Comparison of ENCODE assay signal across 2 cellular contexts in the genomic region with DNA sequence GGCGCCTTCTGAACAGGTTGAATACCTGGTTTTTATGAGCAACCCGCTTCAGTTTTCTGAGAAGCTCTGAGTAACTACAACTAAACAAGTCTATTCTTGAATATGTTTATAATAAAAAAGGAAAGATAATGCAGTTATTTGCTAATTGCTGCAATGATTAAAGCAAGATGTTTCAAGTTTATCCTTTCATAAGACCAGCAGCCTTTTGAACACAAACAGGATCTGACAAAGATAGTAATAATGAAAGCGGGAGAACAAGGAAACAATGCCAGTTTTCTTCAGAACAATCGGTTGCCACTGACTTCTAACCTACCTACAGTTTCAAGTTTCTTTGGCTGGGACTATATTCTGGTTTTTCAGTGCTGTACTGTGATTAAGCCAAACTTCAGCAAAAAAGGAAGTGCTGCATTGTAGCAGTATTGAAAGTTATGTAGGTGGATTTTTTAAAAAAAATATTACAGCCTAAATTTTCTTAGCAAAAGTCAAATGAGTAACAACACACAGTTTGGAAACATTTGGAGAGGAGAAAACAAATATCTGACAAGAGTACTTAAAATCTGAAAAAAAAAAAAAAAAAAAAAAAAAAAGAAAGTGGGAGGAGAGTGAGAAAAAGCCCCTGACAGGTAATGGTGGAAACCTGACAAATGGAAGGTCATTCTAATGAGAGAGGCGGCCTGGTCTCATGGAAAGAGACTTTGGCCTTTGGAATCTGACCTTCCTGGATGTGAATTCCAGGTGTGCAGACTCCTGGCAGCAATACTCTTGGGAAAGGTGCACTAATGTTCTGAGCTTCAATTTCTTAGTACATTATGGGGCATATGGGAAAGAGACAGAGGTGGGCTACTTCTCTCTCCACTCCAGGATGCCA.
TF ChIP-seq lines count a peak whose summit lies in the region.

No MANE protein-coding gene starts in this region.

TF ChIP-seq in liver, 16 proteins besides CTCF, POLR2A, EP300 and RAD21:
- TF ChIP-seq, protein P1, sequence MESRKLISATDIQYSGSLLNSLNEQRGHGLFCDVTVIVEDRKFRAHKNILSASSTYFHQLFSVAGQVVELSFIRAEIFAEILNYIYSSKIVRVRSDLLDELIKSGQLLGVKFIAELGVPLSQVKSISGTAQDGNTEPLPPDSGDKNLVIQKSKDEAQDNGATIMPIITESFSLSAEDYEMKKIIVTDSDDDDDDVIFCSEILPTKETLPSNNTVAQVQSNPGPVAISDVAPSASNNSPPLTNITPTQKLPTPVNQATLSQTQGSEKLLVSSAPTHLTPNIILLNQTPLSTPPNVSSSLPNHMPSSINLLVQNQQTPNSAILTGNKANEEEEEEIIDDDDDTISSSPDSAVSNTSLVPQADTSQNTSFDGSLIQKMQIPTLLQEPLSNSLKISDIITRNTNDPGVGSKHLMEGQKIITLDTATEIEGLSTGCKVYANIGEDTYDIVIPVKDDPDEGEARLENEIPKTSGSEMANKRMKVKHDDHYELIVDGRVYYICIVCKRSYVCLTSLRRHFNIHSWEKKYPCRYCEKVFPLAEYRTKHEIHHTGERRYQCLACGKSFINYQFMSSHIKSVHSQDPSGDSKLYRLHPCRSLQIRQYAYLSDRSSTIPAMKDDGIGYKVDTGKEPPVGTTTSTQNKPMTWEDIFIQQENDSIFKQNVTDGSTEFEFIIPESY (IDR thresholded peaks at IDR 0.05), result peak; percentile 59
- TF ChIP-seq, protein P2, sequence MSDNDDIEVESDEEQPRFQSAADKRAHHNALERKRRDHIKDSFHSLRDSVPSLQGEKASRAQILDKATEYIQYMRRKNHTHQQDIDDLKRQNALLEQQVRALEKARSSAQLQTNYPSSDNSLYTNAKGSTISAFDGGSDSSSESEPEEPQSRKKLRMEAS (IDR thresholded peaks at IDR 0.05), result peak; percentile 38
- no peak for TF ChIP-seq TAF1 (conservative IDR thresholded peaks at IDR 0.05)
- peak; percentile 52 to 72 for TF ChIP-seq JUND (IDR thresholded peaks at IDR 0.05)
- peak; percentile 57 to 82 for TF ChIP-seq EGR1 (IDR thresholded peaks at IDR 0.05; ENCODE audit: low read depth in 2 of 2)
- peak; percentile 97 for TF ChIP-seq HNF4G (IDR thresholded peaks at IDR 0.05)
- TF ChIP-seq GABPA (IDR thresholded peaks at IDR 0.05 in 1 of 2, conservative IDR thresholded peaks at IDR 0.05 in 1 of 2), result no peak
- no peak for TF ChIP-seq FOXA1 (IDR thresholded peaks at IDR 0.05)
- peak; percentile 67 for TF ChIP-seq NR2F2 (IDR thresholded peaks at IDR 0.05)
- TF ChIP-seq FOXA2 (IDR thresholded peaks at IDR 0.05), result no peak
- TF ChIP-seq, protein P3, sequence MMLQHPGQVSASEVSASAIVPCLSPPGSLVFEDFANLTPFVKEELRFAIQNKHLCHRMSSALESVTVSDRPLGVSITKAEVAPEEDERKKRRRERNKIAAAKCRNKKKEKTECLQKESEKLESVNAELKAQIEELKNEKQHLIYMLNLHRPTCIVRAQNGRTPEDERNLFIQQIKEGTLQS (IDR thresholded peaks at IDR 0.05), result peak; percentile 48
- TF ChIP-seq YY1 (IDR thresholded peaks at IDR 0.05), result peak; percentile 89
- TF ChIP-seq SP1 (IDR thresholded peaks at IDR 0.05), result peak; percentile 88
- TF ChIP-seq, protein P4, sequence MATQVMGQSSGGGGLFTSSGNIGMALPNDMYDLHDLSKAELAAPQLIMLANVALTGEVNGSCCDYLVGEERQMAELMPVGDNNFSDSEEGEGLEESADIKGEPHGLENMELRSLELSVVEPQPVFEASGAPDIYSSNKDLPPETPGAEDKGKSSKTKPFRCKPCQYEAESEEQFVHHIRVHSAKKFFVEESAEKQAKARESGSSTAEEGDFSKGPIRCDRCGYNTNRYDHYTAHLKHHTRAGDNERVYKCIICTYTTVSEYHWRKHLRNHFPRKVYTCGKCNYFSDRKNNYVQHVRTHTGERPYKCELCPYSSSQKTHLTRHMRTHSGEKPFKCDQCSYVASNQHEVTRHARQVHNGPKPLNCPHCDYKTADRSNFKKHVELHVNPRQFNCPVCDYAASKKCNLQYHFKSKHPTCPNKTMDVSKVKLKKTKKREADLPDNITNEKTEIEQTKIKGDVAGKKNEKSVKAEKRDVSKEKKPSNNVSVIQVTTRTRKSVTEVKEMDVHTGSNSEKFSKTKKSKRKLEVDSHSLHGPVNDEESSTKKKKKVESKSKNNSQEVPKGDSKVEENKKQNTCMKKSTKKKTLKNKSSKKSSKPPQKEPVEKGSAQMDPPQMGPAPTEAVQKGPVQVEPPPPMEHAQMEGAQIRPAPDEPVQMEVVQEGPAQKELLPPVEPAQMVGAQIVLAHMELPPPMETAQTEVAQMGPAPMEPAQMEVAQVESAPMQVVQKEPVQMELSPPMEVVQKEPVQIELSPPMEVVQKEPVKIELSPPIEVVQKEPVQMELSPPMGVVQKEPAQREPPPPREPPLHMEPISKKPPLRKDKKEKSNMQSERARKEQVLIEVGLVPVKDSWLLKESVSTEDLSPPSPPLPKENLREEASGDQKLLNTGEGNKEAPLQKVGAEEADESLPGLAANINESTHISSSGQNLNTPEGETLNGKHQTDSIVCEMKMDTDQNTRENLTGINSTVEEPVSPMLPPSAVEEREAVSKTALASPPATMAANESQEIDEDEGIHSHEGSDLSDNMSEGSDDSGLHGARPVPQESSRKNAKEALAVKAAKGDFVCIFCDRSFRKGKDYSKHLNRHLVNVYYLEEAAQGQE (IDR thresholded peaks at IDR 0.05), result peak; percentile 51
- peak; percentile 84 to 87 for TF ChIP-seq RXRA (IDR thresholded peaks at IDR 0.05)
- TF ChIP-seq HNF4A (conservative IDR thresholded peaks at IDR 0.05), result peak; percentile 99

TF ChIP-seq in HepG2, 621 proteins besides CTCF, POLR2A, EP300 and RAD21:
- no peak for TF ChIP-seq ZNF20 (CRISPR knock-in tag; IDR thresholded peaks at IDR 0.05)
- TF ChIP-seq JUNB (CRISPR knock-in tag; IDR thresholded peaks at IDR 0.05; ENCODE audit: borderline replicate concordance), result no peak
- no peak for TF ChIP-seq NFE2L2 (IDR thresholded peaks at IDR 0.05; ENCODE audit: low read length)
- TF ChIP-seq, protein P5, sequence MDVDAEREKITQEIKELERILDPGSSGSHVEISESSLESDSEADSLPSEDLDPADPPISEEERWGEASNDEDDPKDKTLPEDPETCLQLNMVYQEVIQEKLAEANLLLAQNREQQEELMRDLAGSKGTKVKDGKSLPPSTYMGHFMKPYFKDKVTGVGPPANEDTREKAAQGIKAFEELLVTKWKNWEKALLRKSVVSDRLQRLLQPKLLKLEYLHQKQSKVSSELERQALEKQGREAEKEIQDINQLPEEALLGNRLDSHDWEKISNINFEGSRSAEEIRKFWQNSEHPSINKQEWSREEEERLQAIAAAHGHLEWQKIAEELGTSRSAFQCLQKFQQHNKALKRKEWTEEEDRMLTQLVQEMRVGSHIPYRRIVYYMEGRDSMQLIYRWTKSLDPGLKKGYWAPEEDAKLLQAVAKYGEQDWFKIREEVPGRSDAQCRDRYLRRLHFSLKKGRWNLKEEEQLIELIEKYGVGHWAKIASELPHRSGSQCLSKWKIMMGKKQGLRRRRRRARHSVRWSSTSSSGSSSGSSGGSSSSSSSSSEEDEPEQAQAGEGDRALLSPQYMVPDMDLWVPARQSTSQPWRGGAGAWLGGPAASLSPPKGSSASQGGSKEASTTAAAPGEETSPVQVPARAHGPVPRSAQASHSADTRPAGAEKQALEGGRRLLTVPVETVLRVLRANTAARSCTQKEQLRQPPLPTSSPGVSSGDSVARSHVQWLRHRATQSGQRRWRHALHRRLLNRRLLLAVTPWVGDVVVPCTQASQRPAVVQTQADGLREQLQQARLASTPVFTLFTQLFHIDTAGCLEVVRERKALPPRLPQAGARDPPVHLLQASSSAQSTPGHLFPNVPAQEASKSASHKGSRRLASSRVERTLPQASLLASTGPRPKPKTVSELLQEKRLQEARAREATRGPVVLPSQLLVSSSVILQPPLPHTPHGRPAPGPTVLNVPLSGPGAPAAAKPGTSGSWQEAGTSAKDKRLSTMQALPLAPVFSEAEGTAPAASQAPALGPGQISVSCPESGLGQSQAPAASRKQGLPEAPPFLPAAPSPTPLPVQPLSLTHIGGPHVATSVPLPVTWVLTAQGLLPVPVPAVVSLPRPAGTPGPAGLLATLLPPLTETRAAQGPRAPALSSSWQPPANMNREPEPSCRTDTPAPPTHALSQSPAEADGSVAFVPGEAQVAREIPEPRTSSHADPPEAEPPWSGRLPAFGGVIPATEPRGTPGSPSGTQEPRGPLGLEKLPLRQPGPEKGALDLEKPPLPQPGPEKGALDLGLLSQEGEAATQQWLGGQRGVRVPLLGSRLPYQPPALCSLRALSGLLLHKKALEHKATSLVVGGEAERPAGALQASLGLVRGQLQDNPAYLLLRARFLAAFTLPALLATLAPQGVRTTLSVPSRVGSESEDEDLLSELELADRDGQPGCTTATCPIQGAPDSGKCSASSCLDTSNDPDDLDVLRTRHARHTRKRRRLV (CRISPR knock-in tag; IDR thresholded peaks at IDR 0.05), result no peak
- no peak for TF ChIP-seq ZSCAN22 (CRISPR knock-in tag; IDR thresholded peaks at IDR 0.05)
- no peak for TF ChIP-seq ZNF629 (CRISPR knock-in tag; conservative IDR thresholded peaks at IDR 0.05)
- no peak for TF ChIP-seq ATRX (CRISPR knock-in tag; IDR thresholded peaks at IDR 0.05; ENCODE audit: borderline replicate concordance)
- no peak for TF ChIP-seq SMARCC2 (IDR thresholded peaks at IDR 0.05)
- no peak for TF ChIP-seq ATF7-NPFF (CRISPR knock-in tag; IDR thresholded peaks at IDR 0.05; ENCODE audit: low read depth)
- no peak for TF ChIP-seq SRF (IDR thresholded peaks at IDR 0.05; ENCODE audit: low read depth, low read length)
- no peak for TF ChIP-seq ZFP36L2 (CRISPR knock-in tag; IDR thresholded peaks at IDR 0.05)
- TF ChIP-seq, protein P6, sequence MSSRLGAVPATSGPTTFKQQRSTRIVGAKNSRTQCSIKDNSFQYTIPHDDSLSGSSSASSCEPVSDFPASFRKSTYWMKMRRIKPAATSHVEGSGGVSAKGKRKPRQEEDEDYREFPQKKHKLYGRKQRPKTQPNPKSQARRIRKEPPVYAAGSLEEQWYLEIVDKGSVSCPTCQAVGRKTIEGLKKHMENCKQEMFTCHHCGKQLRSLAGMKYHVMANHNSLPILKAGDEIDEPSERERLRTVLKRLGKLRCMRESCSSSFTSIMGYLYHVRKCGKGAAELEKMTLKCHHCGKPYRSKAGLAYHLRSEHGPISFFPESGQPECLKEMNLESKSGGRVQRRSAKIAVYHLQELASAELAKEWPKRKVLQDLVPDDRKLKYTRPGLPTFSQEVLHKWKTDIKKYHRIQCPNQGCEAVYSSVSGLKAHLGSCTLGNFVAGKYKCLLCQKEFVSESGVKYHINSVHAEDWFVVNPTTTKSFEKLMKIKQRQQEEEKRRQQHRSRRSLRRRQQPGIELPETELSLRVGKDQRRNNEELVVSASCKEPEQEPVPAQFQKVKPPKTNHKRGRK (CRISPR knock-in tag; IDR thresholded peaks at IDR 0.05), result no peak
- no peak for TF ChIP-seq ZFP37 (CRISPR knock-in tag; IDR thresholded peaks at IDR 0.05; ENCODE audit: borderline replicate concordance)
- TF ChIP-seq RBM39 (IDR thresholded peaks at IDR 0.05; ENCODE audit: low read depth, low read length, poor library complexity, severe bottlenecking), result no peak
- no peak for TF ChIP-seq GLI4 (CRISPR knock-in tag; IDR thresholded peaks at IDR 0.05; ENCODE audit: borderline replicate concordance)
- no peak for TF ChIP-seq ZNF839 (CRISPR knock-in tag; IDR thresholded peaks at IDR 0.05; ENCODE audit: borderline replicate concordance)
- TF ChIP-seq, protein P7, sequence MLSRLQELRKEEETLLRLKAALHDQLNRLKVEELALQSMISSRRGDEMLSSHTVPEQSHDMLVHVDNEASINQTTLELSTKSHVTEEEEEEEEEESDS (CRISPR knock-in tag; IDR thresholded peaks at IDR 0.05; ENCODE audit: borderline replicate concordance), result no peak
- TF ChIP-seq CHCHD3 (CRISPR knock-in tag; IDR thresholded peaks at IDR 0.05), result no peak
